ENCODE assay signal across 1 cellular context in genomic region chr1:37473431-37474050, GRCh38.
TF ChIP-seq lines count a peak whose summit lies in the region.

No MANE protein-coding gene starts in this region.

TF ChIP-seq in K562, 482 proteins besides CTCF, POLR2A, EP300 and RAD21 (continued from another document):
- peak; percentile 58; the same call in 1 of the 2 replicates for TF ChIP-seq ZBTB40 (IDR thresholded peaks at IDR 0.05)
- no peak for TF ChIP-seq ZBTB40 (CRISPR knock-in tag; IDR thresholded peaks at IDR 0.05)
- no peak for TF ChIP-seq SMAD4 (CRISPR knock-in tag; conservative IDR thresholded peaks at IDR 0.05)
- TF ChIP-seq ZZZ3 (IDR thresholded peaks at IDR 0.05) = no peak
- no peak for TF ChIP-seq HOMEZ (CRISPR knock-in tag; IDR thresholded peaks at IDR 0.05)
- no peak for TF ChIP-seq MAFG (tag; conservative IDR thresholded peaks at IDR 0.05)
- no peak for TF ChIP-seq FOSL1 (tag; conservative IDR thresholded peaks at IDR 0.05)
- no peak for TF ChIP-seq ZNF347 (CRISPR knock-in tag; IDR thresholded peaks at IDR 0.05; ENCODE audit: low read depth)
- no peak for TF ChIP-seq CEBPZ (IDR thresholded peaks at IDR 0.05; ENCODE audit: borderline replicate concordance, low read depth, low read length)
- no peak for TF ChIP-seq TCF3 (CRISPR knock-in tag; IDR thresholded peaks at IDR 0.05)
- TF ChIP-seq ATF3 (IDR thresholded peaks at IDR 0.05) = no peak
- TF ChIP-seq ATF3 (CRISPR knock-in tag; conservative IDR thresholded peaks at IDR 0.05) = no peak
- TF ChIP-seq ZNF143 (CRISPR knock-in tag; IDR thresholded peaks at IDR 0.05) = 0 out of 2 replicates have a peak, but pooled peaks have one; percentile 32
- no peak for TF ChIP-seq CC2D1A (IDR thresholded peaks at IDR 0.05)
- TF ChIP-seq TOE1 (IDR thresholded peaks at IDR 0.05; ENCODE audit: borderline replicate concordance) = 0 out of 2 replicates have a peak, but pooled peaks have one; percentile 33
- TF ChIP-seq TOE1 (CRISPR knock-in tag; IDR thresholded peaks at IDR 0.05; ENCODE audit: borderline replicate concordance, low read depth) = no peak
- TF ChIP-seq ZNF764 (CRISPR knock-in tag; IDR thresholded peaks at IDR 0.05; ENCODE audit: low read depth) = no peak
- TF ChIP-seq POLR2H (tag; IDR thresholded peaks at IDR 0.05; ENCODE audit: low read depth) = no peak
TF ChIP-seq in K562: peak in this region for 16.
